In the genomic region with DNA sequence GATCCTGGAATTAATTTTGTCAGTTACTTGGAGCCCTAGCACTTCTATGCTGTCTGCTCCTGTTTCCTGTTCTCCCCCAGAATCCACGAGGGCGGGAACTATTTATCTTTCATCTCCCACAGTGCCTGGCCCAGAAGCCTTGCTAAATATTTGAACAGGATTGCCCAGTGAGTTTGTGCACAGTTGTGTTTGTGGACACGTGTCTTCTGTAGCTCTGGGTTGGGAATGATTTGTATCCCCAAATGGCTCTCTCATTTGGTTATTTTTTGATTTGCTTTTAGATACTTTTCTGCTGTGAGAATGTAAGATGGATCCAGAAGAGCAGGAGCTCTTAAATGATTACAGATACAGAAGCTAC, we compare ENCODE assay signal across 16 cellular contexts. TPM values are rescaled to one million over a fixed set of nuclear protein-coding genes. Genes with fewer than 3 reads are reported as not detected.
DNase-seq lines count a peak whose midpoint lies in the region; ATAC-seq and FAIRE-seq lines count a peak whose summit lies in the region.
"Had no signal": no experiment of that assay in that cellular context is flagged by ENCODE, and none has a peak within 500 bp of the region (broad histone marks: within the 10 kb centered on the region; RNA-seq: fewer than 3 reads in every experiment).

No MANE protein-coding gene starts in this region.

- no peak overlapping the region for H3K4me3 Mint-ChIP-seq in effector memory CD8-positive, alpha-beta T cell
- H3K4me3 Mint-ChIP-seq: nephron had no signal

- 29 to 40% (median 35%) methylated on average over 3 of the region's 3 CpGs for WGBS in small intestine, 3 donors

- no peaks in the 10 kb centered on the region for H3K9me3 Mint-ChIP-seq in effector memory CD8-positive, alpha-beta T cell
- H3K9me3 Mint-ChIP-seq: nephron had no signal

- H3K36me3 ChIP-seq in small intestine (ENCODE audit: control insufficient read depth in 2 of 2, insufficient read depth in 2 of 2, low read length in 2 of 2): peaks cover 0 to 2% of the 10 kb centered on the region in 2 donors

- H3K27me3 Mint-ChIP-seq in effector memory CD8-positive, alpha-beta T cell: no peaks in the 10 kb centered on the region

- H3K9me3 ChIP-seq in small intestine (ENCODE audit: control insufficient read depth, low read depth): no peaks in the 10 kb centered on the region
- H3K9me3 ChIP-seq: ascending aorta, left ventricle myocardium inferior had no signal

- no peak overlapping the region for H3K27ac ChIP-seq in small intestine (ENCODE audit: low read depth in 1 of 2, low read length in 1 of 2)
- H3K27ac ChIP-seq: ascending aorta, left ventricle myocardium inferior had no signal

- no peak for ATAC-seq in effector memory CD8-positive, alpha-beta T cell (replicated peaks)
- no peak for ATAC-seq in HG02798 (IDR thresholded peaks at IDR 0.05; ENCODE audit: poor library complexity, unreplicated experiment)
- ATAC-seq in GM21786 (IDR thresholded peaks at IDR 0.05; ENCODE audit: unreplicated experiment): no peak
- ATAC-seq in GM21723 (IDR thresholded peaks at IDR 0.05; ENCODE audit: unreplicated experiment): no peak

- peak overlapping the region; percentile 2 to 5 for H3K27ac Mint-ChIP-seq in effector memory CD8-positive, alpha-beta T cell

- H3K27me3 ChIP-seq in small intestine (ENCODE audit: control insufficient read depth in 2 of 2, insufficient read depth in 2 of 2, low read length in 2 of 2): no peaks in the 10 kb centered on the region
- H3K27me3 ChIP-seq: ascending aorta, dorsolateral prefrontal cortex had no signal

- peaks cover 2% of the 10 kb centered on the region in 2 donors for H3K4me1 ChIP-seq in small intestine (ENCODE audit: control insufficient read depth in 2 of 2, insufficient read depth in 1 of 2, low read depth in 1 of 2, low read length in 1 of 2)
- H3K4me1 ChIP-seq: ascending aorta had no signal

- FAIRE-seq in small intestine (lab: Jason Lieb, UNC): no peak

- peaks cover 0 to 21% of the 10 kb centered on the region in 2 donors for H3K4me1 Mint-ChIP-seq in effector memory CD8-positive, alpha-beta T cell (ENCODE audit: low read depth in 2 of 2)

- peaks cover 23% of the 10 kb centered on the region for H3K36me3 Mint-ChIP-seq in effector memory CD8-positive, alpha-beta T cell (ENCODE audit: insufficient read depth)

- no peak overlapping the region for H3K4me3 ChIP-seq in small intestine (ENCODE audit: low read depth in 1 of 2, low read length in 2 of 2)
- H3K4me3 ChIP-seq: ascending aorta, dorsolateral prefrontal cortex, left ventricle myocardium inferior had no signal

- DNase-seq in NCI-H2029 (lab: John Stamatoyannopoulos, UW) (peak; percentile 66), NCI-H2029 treated with DMSO at 0.1 percent for 48 hours (lab: John Stamatoyannopoulos, UW) (no peak), NCI-H69 (lab: John Stamatoyannopoulos, UW) (peak; percentile 91), small intestine (peak; percentile 54)
- no peak for DNase-seq in effector memory CD8-positive, alpha-beta T cell
- DNase-seq: ACHN, activated gamma-delta T cell treated with Interleukin-2 at 50 U/mL for 16 hours, H7, left ventricle myocardium inferior, right cardiac atrium had no signal

RNA-seq across cellular contexts. Expression of a gene that starts 7.8 kb away (rescaled TPM):
- 10 to 100 TPM in 2 of 3 donors, 1 to 10 TPM in 1; 8.4 to 13.7 (median 10.1) TPM for polyA plus RNA-seq in small intestine

RNA-seq across cellular contexts. Expression of a gene that starts 29.5 kb away (rescaled TPM):
- 1 to 10 TPM in 1 of 3 donors, under 1 TPM in 2; 0.54 to 9.0 (median 0.67) TPM for polyA plus RNA-seq in small intestine

Comparison
In these comparisons a context has a peak if more than half of its experiments do, and no peak if none do; other contexts are left out.
1. DNase-seq: peak in NCI-H2029 (single experiment), NCI-H69 (single experiment) and small intestine (single experiment); none in NCI-H2029 treated with DMSO at 0.1 percent for 48 hours (single experiment) and effector memory CD8-positive, alpha-beta T cell (0 of 3).